In genomic region chr15:72785452-72786243, GRCh38 we compare ENCODE assay signal across 9 cellular contexts. TPM values are rescaled to one million over a fixed set of nuclear protein-coding genes. Genes with fewer than 3 reads are reported as not detected.
DNase-seq lines count a peak whose midpoint lies in the region; ATAC-seq and TF ChIP-seq lines count a peak whose summit lies in the region.
"Had no signal": no experiment of that assay in that cellular context is flagged by ENCODE, and none has a peak within 500 bp of the region (broad histone marks: within the 10 kb centered on the region; RNA-seq: fewer than 3 reads in every experiment).

No MANE protein-coding gene starts in this region.

- no peak overlapping the region for H3K4me3 ChIP-seq in tibial nerve

- H3K4me1 Mint-ChIP-seq in naive B cell = peaks cover 28 to 33% (median 32%) of the 10 kb centered on the region in 3 donors

- no peak for TF ChIP-seq CTCF in tibial nerve (IDR thresholded peaks at IDR 0.05)
- TF ChIP-seq CTCF in GM10266 (IDR thresholded peaks at IDR 0.05; ENCODE audit: control insufficient read depth, insufficient read depth, low read depth, missing control alignments) = no peak

- no peaks in the 10 kb centered on the region for H3K9me3 ChIP-seq in tibial nerve

- TF ChIP-seq EP300 in tibial nerve (IDR thresholded peaks at IDR 0.05) = no peak

- peak overlapping the region in 3 of 6 donors; percentile 52 to 97 (median 86) for H3K27ac Mint-ChIP-seq in naive B cell

- peak overlapping the region; percentile 92 to 99 (median 96) for H3K27ac ChIP-seq in tibial nerve
- H3K27ac ChIP-seq: C4-2B had no signal

- TF ChIP-seq POLR2A in tibial nerve (IDR thresholded peaks at IDR 0.05) = no peak

- ATAC-seq in naive B cell (ENCODE audit: low read depth in 2 of 2) (no peak), left lobe of liver (no peak), HG03039 (IDR thresholded peaks at IDR 0.05; ENCODE audit: unreplicated experiment) (no peak)

- peaks cover 8 to 11% of the 10 kb centered on the region in 2 donors for H3K36me3 Mint-ChIP-seq in naive B cell

- DNase-seq in activated T-cell treated with anti-CD3 and anti-CD28 coated beads for 24 hours (ENCODE audit: low read depth) (peak; percentile 28), activated T-cell treated with anti-CD3 and anti-CD28 coated beads for 4 hours (no peak), naive B cell (no peak), tibial nerve (ENCODE audit: low spot score in 2 of 2) (no peak), GM10266 (ENCODE audit: extremely low spot score) (no peak), left lobe of liver (ENCODE audit: low spot score) (no peak)
- DNase-seq in activated naive CD4-positive, alpha-beta T cell treated with anti-CD3 and anti-CD28 coated beads, Interleukin-2, amount 50 U/mL, for 16 hours = peak; percentile 15

- peaks cover 0 to under 1% (median 0%) of the 10 kb centered on the region in 3 donors for H3K36me3 ChIP-seq in tibial nerve

- H3K27me3 Mint-ChIP-seq in naive B cell = peaks cover 0 to 9% (median 8%) of the 10 kb centered on the region in 3 donors

- no peaks in the 10 kb centered on the region for H3K27me3 ChIP-seq in tibial nerve

- peak overlapping the region in 5 of 8 donors; percentile 4 to 94 (median 57) for H3K4me3 Mint-ChIP-seq in naive B cell

- peaks cover 0 to 54% (median 33%) of the 10 kb centered on the region in 4 donors for H3K4me1 ChIP-seq in tibial nerve

- no peaks in the 10 kb centered on the region for H3K9me3 Mint-ChIP-seq in naive B cell

- 51 to 52% methylated on average over 6 of the region's 6 CpGs for WGBS in tibial nerve, 2 donors

RNA-seq across cellular contexts. Expression of gene ADPGK, which starts 2.1 kb away (rescaled TPM):
- polyA plus RNA-seq in naive B cell (ENCODE audit: low read depth in 6 of 6) = 100 to 1,000 TPM; 126 to 160 (median 139) TPM
- total RNA-seq in tibial nerve (10 to 100 TPM; 49.6 to 82.2 (median 62.2) TPM), left lobe of liver (17.8 TPM)

Comparison
In these comparisons a context has a peak if more than half of its experiments do, and no peak if none do; other contexts are left out.
1. DNase-seq: peak in activated T-cell treated with anti-CD3 and anti-CD28 coated beads for 24 hours (single experiment) and activated naive CD4-positive, alpha-beta T cell treated with anti-CD3 and anti-CD28 coated beads, Interleukin-2, amount 50 U/mL, for 16 hours (single experiment); none in activated T-cell treated with anti-CD3 and anti-CD28 coated beads for 4 hours (single experiment), naive B cell (single experiment), tibial nerve (0 of 2), GM10266 (single experiment) and left lobe of liver (single experiment).